34 cellular contexts compared by ENCODE assay signal in the genomic region with DNA sequence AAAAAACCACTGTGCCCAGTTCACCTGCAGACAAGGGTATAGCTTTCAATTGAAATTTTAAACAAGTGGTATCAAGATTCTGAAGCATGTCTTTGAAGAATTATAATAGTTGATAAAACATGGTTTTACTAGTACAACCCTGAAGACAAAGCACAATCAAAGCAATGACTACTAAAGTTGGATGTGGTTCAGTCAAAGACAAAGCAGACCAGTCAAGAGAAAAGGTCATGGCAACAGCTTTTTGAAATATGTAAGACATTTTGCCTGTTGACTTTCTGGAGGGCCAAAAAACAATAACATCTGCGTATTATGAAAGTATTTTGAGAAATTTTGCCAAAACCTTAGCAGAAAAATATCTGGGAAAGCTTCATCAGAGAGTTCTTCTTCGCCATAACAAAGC.
"Had no signal": no experiment of that assay in that cellular context is flagged by ENCODE, and none has a peak within 500 bp of the region (broad histone marks: within the 10 kb centered on the region; RNA-seq: fewer than 3 reads in every experiment).

No MANE protein-coding gene starts in this region.

- H3K4me1 Mint-ChIP-seq: activated B cell treated with CpG ODN at 0.5 μM for 24 hours; activated CD4-positive, alpha-beta T cell treated with anti-CD3 and anti-CD28 coated beads, Interleukin-2, amount 10 ng/mL, durations not matched to agents 24 days and 14 days; activated naive CD4-positive, alpha-beta T cell treated with anti-CD3 and anti-CD28 coated beads, Interleukin-2, amount 10 ng/mL, durations not matched to agents 7 days and 5 days; activated naive CD4-positive, alpha-beta T cell treated with anti-CD3 and anti-CD28 coated beads, Interleukin-2, amount 50 U/mL, for 24 hours; activated naive CD8-positive, alpha-beta T cell treated with anti-CD3 and anti-CD28 coated beads, Interleukin-2, amount 10 ng/mL, durations not matched to agents 7 days and 5 days; activated naive CD8-positive, alpha-beta T cell treated with anti-CD3 and anti-CD28 coated beads, Interleukin-2, amount 50 U/mL, for 24 hours; activated T-helper 17 cell treated with anti-CD3 and anti-CD28 coated beads, Interleukin-2, amount 50 U/mL, for 72 hours had no signal

- H3K27ac ChIP-seq: body of pancreas, brain microvascular endothelial cell, breast epithelium, VCaP had no signal

- H3K4me3 ChIP-seq: body of pancreas, breast epithelium had no signal

- H3K27me3 Mint-ChIP-seq: activated B cell treated with CpG ODN at 0.5 μM for 24 hours; activated CD4-positive, alpha-beta memory T cell treated with anti-CD3 and anti-CD28 coated beads for 36 hours; activated CD4-positive, alpha-beta T cell treated with anti-CD3 and anti-CD28 coated beads, Interleukin-2, amount 10 ng/mL, durations not matched to agents 24 days and 14 days; activated CD8-positive, alpha-beta T cell treated with anti-CD3 and anti-CD28 coated beads for 36 hours; activated naive CD4-positive, alpha-beta T cell treated with anti-CD3 and anti-CD28 coated beads, Interleukin-2, amount 10 ng/mL, durations not matched to agents 7 days and 5 days; activated naive CD4-positive, alpha-beta T cell treated with anti-CD3 and anti-CD28 coated beads, Interleukin-2, amount 50 U/mL, for 24 hours; activated naive CD8-positive, alpha-beta T cell; activated naive CD8-positive, alpha-beta T cell treated with anti-CD3 and anti-CD28 coated beads, Interleukin-2, amount 10 ng/mL, durations not matched to agents 7 days and 5 days; activated naive CD8-positive, alpha-beta T cell treated with anti-CD3 and anti-CD28 coated beads, Interleukin-2, amount 50 U/mL, for 24 hours; activated T-helper 17 cell treated with anti-CD3 and anti-CD28 coated beads, Interleukin-2, amount 50 U/mL, for 72 hours had no signal

- ATAC-seq: activated CD8-positive, alpha-beta T cell treated with anti-CD3 and anti-CD28 coated beads for 36 hours; activated naive CD8-positive, alpha-beta T cell treated with anti-CD3 and anti-CD28 coated beads, Interleukin-2, amount 50 U/mL, for 24 hours; activated T-cell treated with anti-CD3 and anti-CD28 coated beads, Interleukin-2, amount 50 U/mL, for 4 hours; activated T-cell treated with anti-CD3 and anti-CD28 coated beads, Interleukin-2, amount 50 U/mL, for 72 hours; activated T-helper 17 cell treated with anti-CD3 and anti-CD28 coated beads, Interleukin-2, amount 50 U/mL, for 72 hours; body of pancreas had no signal

- H3K36me3 ChIP-seq: brain microvascular endothelial cell, breast epithelium had no signal

- H3K4me3 Mint-ChIP-seq: activated B cell treated with CpG ODN at 0.5 μM for 24 hours; activated CD4-positive, alpha-beta memory T cell treated with anti-CD3 and anti-CD28 coated beads for 36 hours; activated CD4-positive, alpha-beta T cell treated with anti-CD3 and anti-CD28 coated beads, Interleukin-2, amount 10 ng/mL, durations not matched to agents 24 days and 14 days; activated CD8-positive, alpha-beta T cell treated with anti-CD3 and anti-CD28 coated beads for 36 hours; activated naive CD4-positive, alpha-beta T cell treated with anti-CD3 and anti-CD28 coated beads, Interleukin-2, amount 10 ng/mL, durations not matched to agents 7 days and 5 days; activated naive CD4-positive, alpha-beta T cell treated with anti-CD3 and anti-CD28 coated beads, Interleukin-2, amount 50 U/mL, for 24 hours; activated naive CD8-positive, alpha-beta T cell; activated naive CD8-positive, alpha-beta T cell treated with anti-CD3 and anti-CD28 coated beads, Interleukin-2, amount 10 ng/mL, durations not matched to agents 7 days and 5 days; activated naive CD8-positive, alpha-beta T cell treated with anti-CD3 and anti-CD28 coated beads, Interleukin-2, amount 50 U/mL, for 24 hours; activated T-cell treated with anti-CD3 and anti-CD28 coated beads, Interleukin-2, amount 50 U/mL, for 4 hours; activated T-cell treated with anti-CD3 and anti-CD28 coated beads, Interleukin-2, amount 50 U/mL, for 72 hours; activated T-helper 1 cell treated with anti-CD3 and anti-CD28 coated beads, Interleukin-12 subunit alpha, Interleukin-12 subunit beta, Interleukin-2, Interleukin-4 antibody, amounts not matched to agents 30 ng/mL and 10 ng/mL and 1 ng/mL, durations not matched to agents 14 hours and 24 hours and 36 hours; activated T-helper 17 cell treated with anti-CD3 and anti-CD28 coated beads, Interleukin-2, amount 50 U/mL, for 72 hours; T-helper 1 cell treated with Interleukin-12 subunit alpha and Interleukin-12 subunit beta and Interleukin-4 antibody, amounts not matched to agents 30 μg/mL and 1 μg/mL, for 36 hours; T-helper 2 cell treated with Interferon-gamma antibody and Interleukin-4, amounts not matched to agents 5 μg/mL and 100 μg/mL, for 36 hours had no signal

- H3K27ac Mint-ChIP-seq: activated B cell treated with CpG ODN at 0.5 μM for 24 hours; activated CD4-positive, alpha-beta memory T cell treated with anti-CD3 and anti-CD28 coated beads for 36 hours; activated CD4-positive, alpha-beta T cell treated with anti-CD3 and anti-CD28 coated beads, Interleukin-2, amount 10 ng/mL, durations not matched to agents 24 days and 14 days; activated CD8-positive, alpha-beta T cell treated with anti-CD3 and anti-CD28 coated beads for 36 hours; activated naive CD4-positive, alpha-beta T cell treated with anti-CD3 and anti-CD28 coated beads, Interleukin-2, amount 10 ng/mL, durations not matched to agents 7 days and 5 days; activated naive CD4-positive, alpha-beta T cell treated with anti-CD3 and anti-CD28 coated beads, Interleukin-2, amount 50 U/mL, for 24 hours; activated naive CD8-positive, alpha-beta T cell; activated naive CD8-positive, alpha-beta T cell treated with anti-CD3 and anti-CD28 coated beads, Interleukin-2, amount 10 ng/mL, durations not matched to agents 7 days and 5 days; activated naive CD8-positive, alpha-beta T cell treated with anti-CD3 and anti-CD28 coated beads, Interleukin-2, amount 50 U/mL, for 24 hours; activated T-cell treated with anti-CD3 and anti-CD28 coated beads, Interleukin-2, amount 50 U/mL, for 72 hours; activated T-helper 1 cell treated with anti-CD3 and anti-CD28 coated beads, Interleukin-12 subunit alpha, Interleukin-12 subunit beta, Interleukin-2, Interleukin-4 antibody, amounts not matched to agents 30 ng/mL and 10 ng/mL and 1 ng/mL, durations not matched to agents 14 hours and 24 hours and 36 hours; activated T-helper 17 cell treated with anti-CD3 and anti-CD28 coated beads, Interleukin-2, amount 50 U/mL, for 72 hours; T-helper 1 cell treated with Interleukin-12 subunit alpha and Interleukin-12 subunit beta and Interleukin-4 antibody, amounts not matched to agents 30 μg/mL and 1 μg/mL, for 36 hours; T-helper 2 cell treated with Interferon-gamma antibody and Interleukin-4, amounts not matched to agents 5 μg/mL and 100 μg/mL, for 36 hours had no signal

- H3K27me3 ChIP-seq: body of pancreas, brain microvascular endothelial cell, breast epithelium had no signal

- H3K4me1 ChIP-seq: body of pancreas, breast epithelium had no signal

- H3K9me3 Mint-ChIP-seq: activated CD4-positive, alpha-beta T cell treated with anti-CD3 and anti-CD28 coated beads, Interleukin-2, amount 10 ng/mL, durations not matched to agents 24 days and 14 days; activated naive CD4-positive, alpha-beta T cell treated with anti-CD3 and anti-CD28 coated beads, Interleukin-2, amount 50 U/mL, for 24 hours; T-helper 2 cell treated with Interferon-gamma antibody and Interleukin-4, amounts not matched to agents 5 μg/mL and 100 μg/mL, for 36 hours had no signal

- DNase-seq: activated B cell treated with CpG ODN at 0.5 μM for 24 hours; activated CD4-positive, alpha-beta memory T cell treated with anti-CD3 and anti-CD28 coated beads for 36 hours; activated CD4-positive, alpha-beta T cell treated with anti-CD3 and anti-CD28 coated beads for 4 hours; activated CD4-positive, alpha-beta T cell treated with anti-CD3 and anti-CD28 coated beads, Interleukin-2, amount 10 ng/mL, durations not matched to agents 24 days and 14 days; activated CD4-positive, alpha-beta T cell treated with anti-CD3 and anti-CD28 coated beads, Interleukin-2, amount 50 U/mL, for 1 hour; activated CD4-positive, alpha-beta T cell treated with anti-CD3 and anti-CD28 coated beads, Interleukin-2, amount 50 U/mL, for 4 hours; activated CD4-positive, CD25-positive, alpha-beta regulatory T cell treated with anti-CD3 and anti-CD28 coated beads, Interleukin-2, amount 50 U/mL, for 72 hours; activated CD8-positive, alpha-beta memory T cell treated with anti-CD3 and anti-CD28 coated beads, Interleukin-2, amount 50 U/mL, for 4 hours; activated CD8-positive, alpha-beta T cell treated with anti-CD3 and anti-CD28 coated beads for 36 hours; activated effector memory CD4-positive, alpha-beta T cell treated with anti-CD3 and anti-CD28 coated beads, Interleukin-2, amount 50 U/mL, for 16 hours; activated naive CD4-positive, alpha-beta T cell treated with anti-CD3 and anti-CD28 coated beads, Interleukin-2, amount 10 ng/mL, durations not matched to agents 7 days and 5 days; activated naive CD4-positive, alpha-beta T cell treated with Interleukin-2 at 50 U/mL for 16 hours; activated naive CD8-positive, alpha-beta T cell treated with anti-CD3 and anti-CD28 coated beads, Interleukin-2, amount 10 ng/mL, durations not matched to agents 7 days and 5 days; activated naive CD8-positive, alpha-beta T cell treated with anti-CD3 and anti-CD28 coated beads, Interleukin-2, amount 50 U/mL, for 24 hours; activated T-cell treated with anti-CD3 and anti-CD28 coated beads for 4 hours; activated T-cell treated with anti-CD3 and anti-CD28 coated beads, Interleukin-2, amount 50 U/mL, for 1 hour; activated T-cell treated with anti-CD3 and anti-CD28 coated beads, Interleukin-2, amount 50 U/mL, for 4 hours; activated T-cell treated with anti-CD3 and anti-CD28 coated beads, Interleukin-2, amount 50 U/mL, for 72 hours; amygdala; anterior cingulate cortex; body of pancreas; brain microvascular endothelial cell; central memory CD4-positive, alpha-beta T cell; T-helper 1 cell; T-helper 2 cell; T-helper 9 cell had no signal

- H3K36me3 Mint-ChIP-seq: activated CD4-positive, alpha-beta memory T cell treated with anti-CD3 and anti-CD28 coated beads for 36 hours; activated naive CD4-positive, alpha-beta T cell treated with anti-CD3 and anti-CD28 coated beads, Interleukin-2, amount 10 ng/mL, durations not matched to agents 7 days and 5 days; activated naive CD4-positive, alpha-beta T cell treated with anti-CD3 and anti-CD28 coated beads, Interleukin-2, amount 50 U/mL, for 24 hours; activated naive CD8-positive, alpha-beta T cell; activated naive CD8-positive, alpha-beta T cell treated with anti-CD3 and anti-CD28 coated beads, Interleukin-2, amount 10 ng/mL, durations not matched to agents 7 days and 5 days had no signal
